Comparison of ENCODE assay signal across 20 cellular contexts in the genomic region with DNA sequence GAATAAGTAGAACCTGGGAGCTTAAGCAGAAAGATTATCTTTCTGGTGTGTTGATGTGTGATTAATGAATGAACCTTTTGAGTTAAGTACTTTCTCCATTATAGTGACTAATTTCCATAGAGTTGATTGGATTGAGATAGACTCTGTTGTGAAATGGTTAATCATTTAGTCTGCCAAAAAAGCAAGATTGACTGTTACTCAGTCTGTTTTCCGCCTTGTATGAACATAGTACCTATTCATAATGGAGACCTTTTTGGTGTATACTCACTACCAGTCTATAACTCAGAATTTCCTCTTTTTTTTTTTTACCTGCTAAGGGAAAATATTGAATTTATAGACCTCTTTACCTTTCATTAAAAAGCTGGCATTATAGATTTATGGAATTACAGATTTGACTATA. TPM values are rescaled to one million over a fixed set of nuclear protein-coding genes. Genes with fewer than 3 reads are reported as not detected.
A peak's percentile ranks its signal among the peaks of the same experiment; 100 is the strongest.
DNase-seq lines count a peak whose midpoint lies in the region; ATAC-seq and TF ChIP-seq lines count a peak whose summit lies in the region.
"Had no signal": no experiment of that assay in that cellular context is flagged by ENCODE, and none has a peak within 500 bp of the region (broad histone marks: within the 10 kb centered on the region; RNA-seq: fewer than 3 reads in every experiment).

No MANE protein-coding gene starts in this region.

- H4K20me1 ChIP-seq in neural progenitor cell (ENCODE audit: low read depth): no peaks in the 10 kb centered on the region

- no peaks in the 10 kb centered on the region for H3K79me2 ChIP-seq in neural progenitor cell (ENCODE audit: low read depth)

- no peak overlapping the region for H3K27ac ChIP-seq in neural progenitor cell
- H3K27ac ChIP-seq: GM23248 had no signal

- H3K36me3 Mint-ChIP-seq in activated T-cell treated with anti-CD3 and anti-CD28 coated beads, Interleukin-2, amount 50 U/mL, for 72 hours (ENCODE audit: insufficient read depth in 2 of 2): no peaks in the 10 kb centered on the region
- H3K36me3 Mint-ChIP-seq in neural progenitor cell: no peaks in the 10 kb centered on the region
- H3K36me3 Mint-ChIP-seq: CD4-positive, alpha-beta memory T cell had no signal

- no peak overlapping the region for H3K4me3 Mint-ChIP-seq in activated T-cell treated with anti-CD3 and anti-CD28 coated beads, Interleukin-2, amount 50 U/mL, for 72 hours
- H3K4me3 Mint-ChIP-seq in neural progenitor cell: no peak overlapping the region

- H3K4me1 ChIP-seq in neural progenitor cell: peaks cover 33% of the 10 kb centered on the region

- TF ChIP-seq CTCF in neural progenitor cell (IDR thresholded peaks at IDR 0.05): no peak

- H3K27me3 ChIP-seq in neural progenitor cell: no peaks in the 10 kb centered on the region

- H3K36me3 ChIP-seq in neural progenitor cell: no peaks in the 10 kb centered on the region

- H2AFZ ChIP-seq in neural progenitor cell (replicated peaks): no peak overlapping the region
- H2AFZ ChIP-seq: GM23248 had no signal

- DNase-seq in activated T-cell treated with anti-CD3 and anti-CD28 coated beads, Interleukin-2, amount 50 U/mL, for 72 hours: no peak
- DNase-seq in activated T-cell treated with anti-CD3 and anti-CD28 coated beads for 4 hours (no peak), NCI-H82 treated with DMSO at 0.1 percent for 48 hours (lab: John Stamatoyannopoulos, UW; ENCODE audit: unreplicated experiment) (peak; percentile 60), neural progenitor cell (ENCODE audit: low spot score) (peak; percentile 38), NCI-H446 treated with DMSO at 0.1 percent for 48 hours (lab: John Stamatoyannopoulos, UW) (no peak)
- DNase-seq in stimulated activated naive CD4-positive, alpha-beta T cell treated with Interleukin-2 at 50 U/mL for 16 hours (lab: John Stamatoyannopoulos, UW): no peak
- DNase-seq: C1 segment of cervical spinal cord; Calu3; CD4-positive, alpha-beta memory T cell; COR-L47; DMS53; DMS79 treated with DMSO at 0.1 percent for 48 hours; GM23248; H7; HCEC 1CT had no signal

- H3K9ac ChIP-seq in neural progenitor cell: no peak overlapping the region
- H3K9ac ChIP-seq: GM23248 had no signal

- H3K27me3 Mint-ChIP-seq in activated T-cell treated with anti-CD3 and anti-CD28 coated beads, Interleukin-2, amount 50 U/mL, for 72 hours (ENCODE audit: low read depth): peaks cover 25% of the 10 kb centered on the region
- H3K27me3 Mint-ChIP-seq in neural progenitor cell (ENCODE audit: insufficient read depth, low read depth): no peaks in the 10 kb centered on the region

- ATAC-seq in activated T-cell treated with anti-CD3 and anti-CD28 coated beads, Interleukin-2, amount 50 U/mL, for 72 hours (replicated peaks in 1 of 2): peak; percentile 45 to 60

- peaks cover 5% of the 10 kb centered on the region for H3K4me1 Mint-ChIP-seq in activated T-cell treated with anti-CD3 and anti-CD28 coated beads, Interleukin-2, amount 50 U/mL, for 72 hours (ENCODE audit: low read depth)
- peaks cover 12% of the 10 kb centered on the region for H3K4me1 Mint-ChIP-seq in neural progenitor cell
- H3K4me1 Mint-ChIP-seq: CD4-positive, alpha-beta memory T cell had no signal

- H3K4me2 ChIP-seq in neural progenitor cell: peak overlapping the region; percentile 28

- H3K9me3 ChIP-seq in neural progenitor cell (ENCODE audit: low read depth): no peaks in the 10 kb centered on the region

- H3F3A ChIP-seq in neural progenitor cell (ENCODE audit: low read depth): peaks cover 20% of the 10 kb centered on the region

- H3K9me3 Mint-ChIP-seq in activated T-cell treated with anti-CD3 and anti-CD28 coated beads, Interleukin-2, amount 50 U/mL, for 72 hours: no peaks in the 10 kb centered on the region
- H3K9me3 Mint-ChIP-seq in neural progenitor cell: peaks cover under 1% of the 10 kb centered on the region
- H3K9me3 Mint-ChIP-seq: CD4-positive, alpha-beta memory T cell had no signal

- H3K4me3 ChIP-seq in neural progenitor cell: no peak overlapping the region
- H3K4me3 ChIP-seq: GM23248 had no signal

- H3K27ac Mint-ChIP-seq in activated T-cell treated with anti-CD3 and anti-CD28 coated beads, Interleukin-2, amount 50 U/mL, for 72 hours: no peak overlapping the region
- H3K27ac Mint-ChIP-seq in neural progenitor cell: no peak overlapping the region
- H3K27ac Mint-ChIP-seq: CD4-positive, alpha-beta memory T cell had no signal

RNA-seq across cellular contexts. Expression of a gene that starts 14.4 kb away (rescaled TPM):
- not detected for total RNA-seq in activated T-cell treated with anti-CD3 and anti-CD28 coated beads, Interleukin-2, amount 50 U/mL, for 72 hours
- total RNA-seq in neural progenitor cell (ENCODE audit: low replicate concordance): not detected in 2 replicates
- total RNA-seq: A172; A673; Calu3; CD4-positive, alpha-beta memory T cell; Daoy; G401; GM23248; H1; H7 had no signal

Comparison
In these comparisons a context has a peak if more than half of its experiments do, and no peak if none do; other contexts are left out.
1. DNase-seq: peak in NCI-H82 treated with DMSO at 0.1 percent for 48 hours (single experiment) and neural progenitor cell (single experiment); none in activated T-cell treated with anti-CD3 and anti-CD28 coated beads, Interleukin-2, amount 50 U/mL, for 72 hours (0 of 2), activated T-cell treated with anti-CD3 and anti-CD28 coated beads for 4 hours (single experiment), NCI-H446 treated with DMSO at 0.1 percent for 48 hours (single experiment) and stimulated activated naive CD4-positive, alpha-beta T cell treated with Interleukin-2 at 50 U/mL for 16 hours (single experiment).